Comparison of ENCODE assay signal across 8 cellular contexts in genomic region chr19:19105365-19106060, GRCh38. TPM values are rescaled to one million over a fixed set of nuclear protein-coding genes. Genes with fewer than 3 reads are reported as not detected.
DNase-seq lines count a peak whose midpoint lies in the region; ATAC-seq, FAIRE-seq and TF ChIP-seq lines count a peak whose summit lies in the region.

No MANE protein-coding gene starts in this region.

- H3K79me2 ChIP-seq in GM23248 (ENCODE audit: insufficient read depth) = no peaks in the 10 kb centered on the region

- H3K27ac ChIP-seq in GM23248 (no peak overlapping the region), heart right ventricle (peak overlapping the region in 1 of 10 donors; percentile 44), small intestine (ENCODE audit: low read depth in 1 of 2, low read length in 1 of 2) (peak overlapping the region in 1 of 2 donors; percentile 34)

- H3K4me1 ChIP-seq in GM23248 (ENCODE audit: insufficient read depth) (no peaks in the 10 kb centered on the region; the same call in 1 of the 2 replicates), heart right ventricle (peaks cover 0 to 19% (median 0%) of the 10 kb centered on the region in 9 donors), small intestine (ENCODE audit: control insufficient read depth in 2 of 2, insufficient read depth in 1 of 2, low read depth in 1 of 2, low read length in 1 of 2) (no peaks in the 10 kb centered on the region)

- H3K9me2 ChIP-seq in GM23248 (ENCODE audit: insufficient read depth) = no peaks in the 10 kb centered on the region

- intact Hi-C loops in heart right ventricle (cut with DNase I) = loop anchor here in 1 of 10 donors (10.0 kb wide), 1 partner anchor 51 kb away; no protein-coding TSS in a partner anchor

- H3K36me3 ChIP-seq in GM23248 (ENCODE audit: low read depth) (no peaks in the 10 kb centered on the region), heart right ventricle (peaks cover 0 to 27% (median 0%) of the 10 kb centered on the region in 9 donors), small intestine (ENCODE audit: control insufficient read depth in 2 of 2, insufficient read depth in 2 of 2, low read length in 2 of 2) (no peaks in the 10 kb centered on the region)

- no peak overlapping the region for H3K9ac ChIP-seq in GM23248

- H3K9me3 ChIP-seq in GM23248 (ENCODE audit: low read depth) (no peaks in the 10 kb centered on the region), heart right ventricle (no peaks in the 10 kb centered on the region), small intestine (ENCODE audit: control insufficient read depth, low read depth) (no peaks in the 10 kb centered on the region)

- no peaks in the 10 kb centered on the region for H3K27me3 ChIP-seq in GM23248 (replicated peaks; ENCODE audit: insufficient read depth)
- H3K27me3 ChIP-seq in heart right ventricle = no peaks in the 10 kb centered on the region
- H3K27me3 ChIP-seq in small intestine (ENCODE audit: control insufficient read depth in 2 of 2, insufficient read depth in 2 of 2, low read length in 2 of 2) = no peaks in the 10 kb centered on the region

- no peaks in the 10 kb centered on the region for H3F3A ChIP-seq in GM23248 (ENCODE audit: insufficient read depth)

- peaks cover 0 to 10% (median 1%) of the 10 kb centered on the region in 3 donors for H3K36me3 Mint-ChIP-seq in immature natural killer cell

- no peaks in the 10 kb centered on the region for H4K20me1 ChIP-seq in GM23248 (ENCODE audit: insufficient read depth)

- peaks cover 0 to 4% of the 10 kb centered on the region in 2 donors for H3K4me1 Mint-ChIP-seq in immature natural killer cell

- H3K9me3 Mint-ChIP-seq in immature natural killer cell = no peaks in the 10 kb centered on the region

- no peak overlapping the region for H2AFZ ChIP-seq in GM23248

- no peak for FAIRE-seq in small intestine (lab: Jason Lieb, UNC)

- H3K4me3 ChIP-seq in GM23248 = no peak overlapping the region
- peak overlapping the region in 8 of 10 donors; percentile 21 to 45 (median 42) for H3K4me3 ChIP-seq in heart right ventricle
- H3K4me3 ChIP-seq in small intestine (ENCODE audit: low read depth in 1 of 2, low read length in 2 of 2) = peak overlapping the region in 1 of 2 donors; percentile 43

- ATAC-seq in heart right ventricle (peak; percentile 39 to 86 (median 71)), GM18870 (IDR thresholded peaks at IDR 0.05; ENCODE audit: unreplicated experiment) (no peak)

- no peak for TF ChIP-seq CTCF in heart right ventricle (IDR thresholded peaks at IDR 0.05)

- DNase-seq in GM23248 = peak; percentile 33
- DNase-seq in T1000 (lab: John Stamatoyannopoulos, UW) = peak; percentile 79
- DNase-seq in heart right ventricle = peak; percentile 52 to 58
- peak; percentile 69 for DNase-seq in small intestine
- no peak for DNase-seq in stimulated activated naive CD4-positive, alpha-beta T cell treated with Interleukin-2 at 50 U/mL for 16 hours (lab: John Stamatoyannopoulos, UW)
- DNase-seq in NCI-H345 (lab: John Stamatoyannopoulos, UW) = no peak
- DNase-seq in immature natural killer cell = no peak

- 35 to 38% methylated on average over 13 to 36 of the region's 36 CpGs for WGBS in GM23248 (ENCODE audit: low coverage in 1 of 2, low lambda C conversion rate in 2 of 2, missing lambda C conversion rate in 2 of 2), 2 experiments
- whole genome bisulfite sequencing in heart right ventricle, 2 donors = 18 to 37% methylated on average over 36 of the region's 36 CpGs
- WGBS in small intestine, 3 donors = 8 to 28% (median 21%) methylated on average over 30 to 36 of the region's 36 CpGs

- no peak overlapping the region for H3K4me3 Mint-ChIP-seq in immature natural killer cell

- H3K4me2 ChIP-seq in GM23248 (ENCODE audit: unreplicated experiment) = no peak overlapping the region

- H3K27me3 Mint-ChIP-seq in immature natural killer cell (ENCODE audit: low read depth in 3 of 3) = no peaks in the 10 kb centered on the region

- H3K27ac Mint-ChIP-seq in immature natural killer cell = no peak overlapping the region

- in situ Hi-C loops in GM23248 (cut with MboI) = no loop called here

RNA-seq across cellular contexts. Expression of gene TMEM161A, which starts 32.8 kb away (rescaled TPM):
- total RNA-seq in GM23248 (2014; rRNA removed; shearing (Covaris generic)) = 33.7 and 36.8 TPM in 2 replicates
- polyA plus RNA-seq in GM23248 (2016; fragmentation: Nextera tagmentation; extraction: Ambion mirVana) = 29.1 and 32.5 TPM in 2 replicates
- total RNA-seq in heart right ventricle = 10 to 100 TPM; 11.4 to 27.9 (median 18.6) TPM
- 10 to 100 TPM; 24.2 to 24.4 TPM for polyA plus RNA-seq in heart right ventricle
- polyA plus RNA-seq in small intestine = 10 to 100 TPM in 1 of 3 donors, 1 to 10 TPM in 2; 8.1 to 26.8 (median 9.4) TPM
- 10 to 100 TPM; 22.0 to 44.4 (median 32.3) TPM for polyA plus RNA-seq in immature natural killer cell

RNA-seq across cellular contexts. Expression of gene SLC25A42, which starts 41.7 kb away (rescaled TPM):
- total RNA-seq in GM23248 (2014; rRNA removed; shearing (Covaris generic)) = 6.9 and 7.3 TPM in 2 replicates
- polyA plus RNA-seq in GM23248 (2016; fragmentation: Nextera tagmentation; extraction: Ambion mirVana) (4.8 and 5.9 TPM in 2 replicates), heart right ventricle (10 to 100 TPM; 15.9 to 18.1 TPM), small intestine (1 to 10 TPM; 5.6 to 10.0 (median 8.7) TPM), immature natural killer cell (10 to 100 TPM; 10.4 to 24.8 (median 12.9) TPM)
- 10 to 100 TPM; 15.7 to 24.1 (median 19.3) TPM for total RNA-seq in heart right ventricle

Comparison
In these comparisons a context has a peak if more than half of its experiments do, and no peak if none do; other contexts are left out.
1. DNase-seq: peak in GM23248 (single experiment), T1000 (single experiment), heart right ventricle (2 of 2) and small intestine (single experiment); none in stimulated activated naive CD4-positive, alpha-beta T cell treated with Interleukin-2 at 50 U/mL for 16 hours (single experiment), NCI-H345 (single experiment) and immature natural killer cell (0 of 3).